8 cellular contexts compared by ENCODE assay signal in genomic region chr4:122577808-122578781, GRCh38. TPM values are rescaled to one million over a fixed set of nuclear protein-coding genes. Genes with fewer than 3 reads are reported as not detected.
A peak's percentile ranks its signal among the peaks of the same experiment; 100 is the strongest.
DNase-seq lines count a peak whose midpoint lies in the region; ATAC-seq and TF ChIP-seq lines count a peak whose summit lies in the region.

No MANE protein-coding gene starts in this region.

- dilution Hi-C loops in mammary epithelial cell (cut with HindIII; ENCODE audit: low sequenced_read_pairs), result loop anchor here (5.0 kb wide), 1 partner anchor 276 kb away; no protein-coding TSS in a partner anchor

- no peak overlapping the region for H3K9ac ChIP-seq in mammary epithelial cell (ENCODE audit: insufficient read depth, low read length)

- H2AFZ ChIP-seq in mammary epithelial cell (ENCODE audit: low read depth, low read length), result no peak overlapping the region

- in situ Hi-C loops in mammary epithelial cell (cut with MboI; ENCODE audit: low sequenced_read_pairs in 2 of 2), result loop anchor here in 1 of 2 donors (10.0 kb wide), 1 partner anchor 673 kb away; no protein-coding TSS in a partner anchor

- H3K27ac ChIP-seq in VCaP (no peak overlapping the region), mammary epithelial cell (ENCODE audit: insufficient read depth, low read depth, low read length) (no peak overlapping the region), lung (ENCODE audit: low read depth in 1 of 2, low read length in 1 of 2) (no peak overlapping the region), testis (no peak overlapping the region)

- TF ChIP-seq CTCF in VCaP (conservative IDR thresholded peaks at IDR 0.05) (peak; percentile 87), mammary epithelial cell (conservative IDR thresholded peaks at IDR 0.05 in 1 of 2, IDR thresholded peaks at IDR 0.05 in 1 of 2; ENCODE audit: extremely low read depth in 1 of 2, insufficient read depth in 1 of 2, low read depth in 1 of 2, low read length in 2 of 2) (peak; percentile 82 to 84), lung (IDR thresholded peaks at IDR 0.05; ENCODE audit: control extremely low read depth, extremely low read depth) (no peak), testis (IDR thresholded peaks at IDR 0.05) (peak in 1 of 3 experiments; percentile 33)

- 67% methylated on average over 9 of the region's 9 CpGs for WGBS in mammary epithelial cell (ENCODE audit: low coverage, missing lambda C conversion rate)
- 26 to 43% methylated on average over 9 of the region's 9 CpGs for WGBS in lung, 2 donors
- 69 to 72% methylated on average over 9 of the region's 9 CpGs for WGBS in testis, 2 donors

- CTCF ChIA-PET in mammary epithelial cell (lab: Charles Lee; ENCODE audit: low non-redundant PET), result interaction anchor here (0.5 to 0.6 kb wide), 5 partner anchors 154 to 1160 kb away, joined by 3 to 7 read pairs (median 5); partner anchors contain the start of gene BBS12

- H4K20me1 ChIP-seq in mammary epithelial cell (ENCODE audit: insufficient read depth, low read length), result no peaks in the 10 kb centered on the region

- H3K4me3 ChIP-seq in mammary epithelial cell (replicated peaks in 1 of 3; ENCODE audit: insufficient read depth in 1 of 3, low read depth in 2 of 3, low read length in 3 of 3) (no peak overlapping the region), lung (no peak overlapping the region), testis (no peak overlapping the region)

- no peaks in the 10 kb centered on the region for H3K79me2 ChIP-seq in mammary epithelial cell (ENCODE audit: insufficient read depth, low read length)

- no TSS peak for BruUV-seq in mammary epithelial cell (replicated peaks; lab: Mats Ljungman, UMichigan)

- H3K4me2 ChIP-seq in mammary epithelial cell (ENCODE audit: insufficient read depth, low read depth, low read length), result no peak overlapping the region

- ATAC-seq in HG02571 (IDR thresholded peaks at IDR 0.05; ENCODE audit: unreplicated experiment) (peak; percentile 71), lung (ENCODE audit: insufficient read depth, low FRiP score) (peak; percentile 72)

- DNase-seq in NK-92 treated with Interleukin-12 subunit alpha and Interleukin-12 subunit beta, amount 100 ng/mL, for 24 hours (lab: John Stamatoyannopoulos, UW), result peak; percentile 23
- DNase-seq in NK-92 (lab: John Stamatoyannopoulos, UW; ENCODE audit: unreplicated experiment) (no peak), NAMALWA (ENCODE audit: low spot score) (peak; percentile 79), mammary epithelial cell (peak; percentile 35), lung (ENCODE audit: low spot score) (no peak), testis (peak; percentile 17)

- H3K27me3 ChIP-seq in mammary epithelial cell (ENCODE audit: insufficient read depth, low read length) (no peaks in the 10 kb centered on the region), lung (ENCODE audit: control insufficient read depth, insufficient read depth) (no peaks in the 10 kb centered on the region), testis (no peaks in the 10 kb centered on the region)

- intact Hi-C loops in mammary epithelial cell (cut with micrococcal nuclease), result loop anchor here (1.0 to 5.0 kb wide), 4 partner anchors 246 to 678 kb away; no protein-coding TSS in a partner anchor
- intact Hi-C loops in testis (cut with DNase I; ENCODE audit: low total_unique reads), result no loop called here

- no peaks in the 10 kb centered on the region for H3K4me1 ChIP-seq in mammary epithelial cell (ENCODE audit: insufficient read depth, low read length)
- no peaks in the 10 kb centered on the region for H3K4me1 ChIP-seq in lung (ENCODE audit: control insufficient read depth in 2 of 2, insufficient read depth in 2 of 2, low read length in 2 of 2)
- no peaks in the 10 kb centered on the region for H3K4me1 ChIP-seq in testis

- TF ChIP-seq POLR2A in testis (IDR thresholded peaks at IDR 0.05), result no peak

- no peaks in the 10 kb centered on the region for H3K36me3 ChIP-seq in mammary epithelial cell (ENCODE audit: insufficient read depth, low read length)
- H3K36me3 ChIP-seq in lung (ENCODE audit: control insufficient read depth in 2 of 2, insufficient read depth in 2 of 2, low read length in 2 of 2), result no peaks in the 10 kb centered on the region
- no peaks in the 10 kb centered on the region for H3K36me3 ChIP-seq in testis (ENCODE audit: low read depth, missing control alignments)

- H3K9me3 ChIP-seq in mammary epithelial cell (replicated peaks; ENCODE audit: insufficient read depth, low read length) (no peaks in the 10 kb centered on the region), lung (ENCODE audit: control insufficient read depth in 2 of 2, insufficient read depth in 1 of 2, low read length in 1 of 2) (no peaks in the 10 kb centered on the region), testis (no peaks in the 10 kb centered on the region)

RNA-seq across cellular contexts. Expression of gene IL21, which starts 42.8 kb away (rescaled TPM):
- total RNA-seq in mammary epithelial cell (not detected), lung (under 1 TPM in 1 of 2 donors, not detected in 1; 0.26 TPM), testis (not detected)
- polyA plus RNA-seq in mammary epithelial cell (not detected), lung (under 1 TPM in 1 of 2 donors, not detected in 1; 0.02 TPM), testis (ENCODE audit: insufficient read depth, low read depth, low replicate concordance) (1.3 TPM)
- polyA minus RNA-seq in mammary epithelial cell, result not detected

Comparison
In these comparisons a context has a peak if more than half of its experiments do, and no peak if none do; other contexts are left out.
1. DNase-seq: peak in NK-92 treated with Interleukin-12 subunit alpha and Interleukin-12 subunit beta, amount 100 ng/mL, for 24 hours (single experiment), NAMALWA (single experiment), mammary epithelial cell (single experiment) and testis (single experiment); none in NK-92 (single experiment) and lung (single experiment).